Comparison of ENCODE assay signal across 1 cellular context in genomic region chr1:51878616-51879336, GRCh38.
TF ChIP-seq lines count a peak whose summit lies in the region.

A gene with protein sequence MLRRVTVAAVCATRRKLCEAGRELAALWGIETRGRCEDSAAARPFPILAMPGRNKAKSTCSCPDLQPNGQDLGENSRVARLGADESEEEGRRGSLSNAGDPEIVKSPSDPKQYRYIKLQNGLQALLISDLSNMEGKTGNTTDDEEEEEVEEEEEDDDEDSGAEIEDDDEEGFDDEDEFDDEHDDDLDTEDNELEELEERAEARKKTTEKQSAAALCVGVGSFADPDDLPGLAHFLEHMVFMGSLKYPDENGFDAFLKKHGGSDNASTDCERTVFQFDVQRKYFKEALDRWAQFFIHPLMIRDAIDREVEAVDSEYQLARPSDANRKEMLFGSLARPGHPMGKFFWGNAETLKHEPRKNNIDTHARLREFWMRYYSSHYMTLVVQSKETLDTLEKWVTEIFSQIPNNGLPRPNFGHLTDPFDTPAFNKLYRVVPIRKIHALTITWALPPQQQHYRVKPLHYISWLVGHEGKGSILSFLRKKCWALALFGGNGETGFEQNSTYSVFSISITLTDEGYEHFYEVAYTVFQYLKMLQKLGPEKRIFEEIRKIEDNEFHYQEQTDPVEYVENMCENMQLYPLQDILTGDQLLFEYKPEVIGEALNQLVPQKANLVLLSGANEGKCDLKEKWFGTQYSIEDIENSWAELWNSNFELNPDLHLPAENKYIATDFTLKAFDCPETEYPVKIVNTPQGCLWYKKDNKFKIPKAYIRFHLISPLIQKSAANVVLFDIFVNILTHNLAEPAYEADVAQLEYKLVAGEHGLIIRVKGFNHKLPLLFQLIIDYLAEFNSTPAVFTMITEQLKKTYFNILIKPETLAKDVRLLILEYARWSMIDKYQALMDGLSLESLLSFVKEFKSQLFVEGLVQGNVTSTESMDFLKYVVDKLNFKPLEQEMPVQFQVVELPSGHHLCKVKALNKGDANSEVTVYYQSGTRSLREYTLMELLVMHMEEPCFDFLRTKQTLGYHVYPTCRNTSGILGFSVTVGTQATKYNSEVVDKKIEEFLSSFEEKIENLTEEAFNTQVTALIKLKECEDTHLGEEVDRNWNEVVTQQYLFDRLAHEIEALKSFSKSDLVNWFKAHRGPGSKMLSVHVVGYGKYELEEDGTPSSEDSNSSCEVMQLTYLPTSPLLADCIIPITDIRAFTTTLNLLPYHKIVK (minus strand): TSS chr1:51878727. CDS start chr1:51878615, 112 bp downstream.

TF ChIP-seq in HepG2, 621 proteins besides CTCF, POLR2A, EP300 and RAD21 (continued from another document and continues in another):
- TF ChIP-seq RNF219 (CRISPR knock-in tag; IDR thresholded peaks at IDR 0.05), result peak; percentile 85; the same call in 1 of the 2 replicates
- peak; percentile 78; the same call in 1 of the 2 replicates for TF ChIP-seq ERF (CRISPR knock-in tag; IDR thresholded peaks at IDR 0.05)
- no peak for TF ChIP-seq ZBTB20 (CRISPR knock-in tag; IDR thresholded peaks at IDR 0.05; ENCODE audit: borderline replicate concordance, low read depth)
- no peak for TF ChIP-seq ZBTB37 (CRISPR knock-in tag; IDR thresholded peaks at IDR 0.05)
- TF ChIP-seq RBM39 (IDR thresholded peaks at IDR 0.05; ENCODE audit: low read depth, low read length, poor library complexity, severe bottlenecking), result no peak
- no peak for TF ChIP-seq ZNF337 (CRISPR knock-in tag; IDR thresholded peaks at IDR 0.05; ENCODE audit: borderline replicate concordance, low read depth)
- TF ChIP-seq RBAK (CRISPR knock-in tag; IDR thresholded peaks at IDR 0.05), result no peak
- TF ChIP-seq ZBTB44 (CRISPR knock-in tag; IDR thresholded peaks at IDR 0.05), result no peak
- peak; percentile 67; the same call in 1 of the 2 replicates for TF ChIP-seq NCOR1 (IDR thresholded peaks at IDR 0.05; ENCODE audit: borderline replicate concordance, low read length)
- peak; percentile 57 for TF ChIP-seq GABPA (IDR thresholded peaks at IDR 0.05; ENCODE audit: low read depth, low read length)
- peak; percentile 89 for TF ChIP-seq GABPA (CRISPR knock-in tag; IDR thresholded peaks at IDR 0.05; ENCODE audit: low read depth)
- TF ChIP-seq RCOR2 (CRISPR knock-in tag; IDR thresholded peaks at IDR 0.05), result no peak
- TF ChIP-seq LRRFIP1 (CRISPR knock-in tag; conservative IDR thresholded peaks at IDR 0.05), result no peak
- peak; percentile 66; the same call in 1 of the 2 replicates for TF ChIP-seq ZNF816 (CRISPR knock-in tag; IDR thresholded peaks at IDR 0.05; ENCODE audit: borderline replicate concordance)
- TF ChIP-seq ZNF451 (CRISPR knock-in tag; IDR thresholded peaks at IDR 0.05), result no peak
- TF ChIP-seq RFX1 (IDR thresholded peaks at IDR 0.05), result no peak
- no peak; the same call in 1 of the 2 replicates for TF ChIP-seq ZNF878 (CRISPR knock-in tag; IDR thresholded peaks at IDR 0.05)
- TF ChIP-seq AKAP8 (CRISPR knock-in tag; IDR thresholded peaks at IDR 0.05), result no peak
- TF ChIP-seq SP1 (IDR thresholded peaks at IDR 0.05), result no peak
- peak; percentile 97 for TF ChIP-seq SP1 (CRISPR knock-in tag; IDR thresholded peaks at IDR 0.05)
- peak; percentile 62; the same call in 1 of the 2 replicates for TF ChIP-seq ZBTB21 (CRISPR knock-in tag; IDR thresholded peaks at IDR 0.05)
- TF ChIP-seq FOXM1 (CRISPR knock-in tag; IDR thresholded peaks at IDR 0.05), result no peak
- TF ChIP-seq RFX5 (IDR thresholded peaks at IDR 0.05; ENCODE audit: low read depth, low read length), result peak; percentile 77
- no peak for TF ChIP-seq HNRNPUL1 (IDR thresholded peaks at IDR 0.05; ENCODE audit: low read depth, low read length)
- TF ChIP-seq ARNT (IDR thresholded peaks at IDR 0.05), result no peak
- no peak for TF ChIP-seq ISX (CRISPR knock-in tag; conservative IDR thresholded peaks at IDR 0.05)
- TF ChIP-seq, protein P1, sequence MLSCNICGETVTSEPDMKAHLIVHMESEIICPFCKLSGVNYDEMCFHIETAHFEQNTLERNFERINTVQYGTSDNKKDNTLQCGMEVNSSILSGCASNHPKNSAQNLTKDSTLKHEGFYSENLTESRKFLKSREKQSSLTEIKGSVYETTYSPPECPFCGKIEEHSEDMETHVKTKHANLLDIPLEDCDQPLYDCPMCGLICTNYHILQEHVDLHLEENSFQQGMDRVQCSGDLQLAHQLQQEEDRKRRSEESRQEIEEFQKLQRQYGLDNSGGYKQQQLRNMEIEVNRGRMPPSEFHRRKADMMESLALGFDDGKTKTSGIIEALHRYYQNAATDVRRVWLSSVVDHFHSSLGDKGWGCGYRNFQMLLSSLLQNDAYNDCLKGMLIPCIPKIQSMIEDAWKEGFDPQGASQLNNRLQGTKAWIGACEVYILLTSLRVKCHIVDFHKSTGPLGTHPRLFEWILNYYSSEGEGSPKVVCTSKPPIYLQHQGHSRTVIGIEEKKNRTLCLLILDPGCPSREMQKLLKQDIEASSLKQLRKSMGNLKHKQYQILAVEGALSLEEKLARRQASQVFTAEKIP (CRISPR knock-in tag; IDR thresholded peaks at IDR 0.05; ENCODE audit: borderline replicate concordance), result no peak
- TF ChIP-seq HDAC6 (IDR thresholded peaks at IDR 0.05; ENCODE audit: low read depth, low read length), result no peak
- peak; percentile 86 for TF ChIP-seq ZNF670 (CRISPR knock-in tag; IDR thresholded peaks at IDR 0.05; ENCODE audit: borderline replicate concordance)
- no peak for TF ChIP-seq ZNF326 (CRISPR knock-in tag; IDR thresholded peaks at IDR 0.05; ENCODE audit: borderline replicate concordance)
- TF ChIP-seq ZNF33A (CRISPR knock-in tag; IDR thresholded peaks at IDR 0.05; ENCODE audit: borderline replicate concordance), result no peak
- TF ChIP-seq SYNCRIP (IDR thresholded peaks at IDR 0.05; ENCODE audit: insufficient read depth, low read depth, low read length), result no peak
- TF ChIP-seq, protein P2, sequence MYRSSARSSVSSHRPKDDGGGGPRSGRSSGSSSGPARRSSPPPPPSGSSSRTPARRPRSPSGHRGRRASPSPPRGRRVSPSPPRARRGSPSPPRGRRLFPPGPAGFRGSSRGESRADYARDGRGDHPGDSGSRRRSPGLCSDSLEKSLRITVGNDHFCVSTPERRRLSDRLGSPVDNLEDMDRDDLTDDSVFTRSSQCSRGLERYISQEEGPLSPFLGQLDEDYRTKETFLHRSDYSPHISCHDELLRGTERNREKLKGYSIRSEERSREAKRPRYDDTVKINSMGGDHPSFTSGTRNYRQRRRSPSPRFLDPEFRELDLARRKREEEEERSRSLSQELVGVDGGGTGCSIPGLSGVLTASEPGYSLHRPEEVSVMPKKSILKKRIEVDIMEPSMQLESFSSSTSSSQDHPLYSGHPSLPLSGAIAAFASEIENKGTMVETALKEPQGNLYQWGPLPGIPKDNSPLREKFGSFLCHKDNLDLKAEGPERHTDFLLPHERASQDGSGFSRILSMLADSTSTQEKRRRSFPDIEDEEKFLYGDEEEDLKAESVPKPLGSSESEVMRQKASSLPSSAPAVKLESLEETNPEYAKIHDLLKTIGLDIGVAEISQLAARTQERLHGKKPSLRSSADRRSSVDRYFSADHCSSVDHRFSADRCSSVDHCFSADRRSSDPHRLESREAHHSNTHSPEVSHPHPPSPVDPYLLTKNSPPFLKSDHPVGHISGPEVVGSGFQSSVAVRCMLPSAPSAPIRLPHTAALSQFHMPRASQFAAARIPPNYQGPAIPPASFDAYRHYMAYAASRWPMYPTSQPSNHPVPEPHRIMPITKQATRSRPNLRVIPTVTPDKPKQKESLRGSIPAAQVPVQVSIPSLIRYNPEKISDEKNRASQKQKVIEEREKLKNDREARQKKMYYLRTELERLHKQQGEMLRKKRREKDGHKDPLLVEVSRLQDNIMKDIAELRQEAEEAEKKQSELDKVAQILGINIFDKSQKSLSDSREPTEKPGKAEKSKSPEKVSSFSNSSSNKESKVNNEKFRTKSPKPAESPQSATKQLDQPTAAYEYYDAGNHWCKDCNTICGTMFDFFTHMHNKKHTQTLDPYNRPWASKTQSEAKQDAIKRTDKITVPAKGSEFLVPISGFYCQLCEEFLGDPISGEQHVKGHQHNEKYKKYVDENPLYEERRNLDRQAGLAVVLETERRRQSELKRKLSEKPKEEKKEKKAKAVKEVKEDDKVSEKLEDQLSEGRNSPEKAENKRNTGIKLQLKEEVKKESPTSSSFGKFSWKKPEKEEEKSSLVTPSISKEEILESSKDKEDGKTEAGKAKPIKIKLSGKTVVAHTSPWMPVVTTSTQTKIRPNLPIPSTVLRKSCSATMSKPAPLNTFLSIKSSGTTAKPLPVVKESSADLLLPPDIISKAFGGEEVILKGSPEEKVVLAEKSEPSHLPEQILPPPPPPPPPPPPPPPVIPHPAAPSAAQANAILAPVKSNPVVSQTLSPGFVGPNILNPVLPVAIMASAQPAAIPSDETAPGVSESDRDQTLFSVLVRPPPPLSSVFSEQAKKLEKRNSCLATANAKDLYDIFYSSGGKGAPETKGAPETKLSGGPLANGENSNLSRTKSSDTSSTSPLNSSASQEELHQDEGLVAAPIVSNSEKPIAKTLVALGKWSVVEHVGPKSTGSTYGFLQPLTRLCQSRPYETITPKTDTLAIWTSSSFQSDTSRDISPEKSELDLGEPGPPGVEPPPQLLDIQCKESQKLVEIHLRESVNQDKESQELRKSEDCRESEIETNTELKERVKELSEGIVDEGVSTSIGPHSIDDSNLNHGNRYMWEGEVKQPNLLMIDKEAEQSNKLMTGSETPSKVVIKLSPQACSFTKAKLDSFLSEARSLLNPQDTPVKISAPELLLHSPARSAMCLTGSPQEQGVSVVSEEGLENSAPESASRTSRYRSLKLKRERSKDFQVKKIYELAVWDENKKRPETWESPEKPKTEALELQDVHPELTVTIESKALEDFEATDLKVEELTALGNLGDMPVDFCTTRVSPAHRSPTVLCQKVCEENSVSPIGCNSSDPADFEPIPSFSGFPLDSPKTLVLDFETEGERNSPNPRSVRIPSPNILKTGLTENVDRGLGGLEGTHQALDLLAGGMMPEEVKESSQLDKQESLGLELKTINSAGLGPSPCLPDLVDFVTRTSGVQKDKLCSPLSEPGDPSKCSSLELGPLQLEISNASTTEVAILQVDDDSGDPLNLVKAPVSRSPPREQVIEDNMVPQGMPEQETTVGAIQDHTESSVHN (CRISPR knock-in tag; IDR thresholded peaks at IDR 0.05), result no peak; the same call in 1 of the 2 replicates
- TF ChIP-seq ZNF629 (CRISPR knock-in tag; conservative IDR thresholded peaks at IDR 0.05), result no peak
- TF ChIP-seq TARDBP (CRISPR knock-in tag; IDR thresholded peaks at IDR 0.05), result peak; percentile 93
- TF ChIP-seq NPAS2 (CRISPR knock-in tag; IDR thresholded peaks at IDR 0.05; ENCODE audit: borderline replicate concordance), result no peak
- no peak for TF ChIP-seq ZFP62 (CRISPR knock-in tag; IDR thresholded peaks at IDR 0.05)
- TF ChIP-seq, protein P3, sequence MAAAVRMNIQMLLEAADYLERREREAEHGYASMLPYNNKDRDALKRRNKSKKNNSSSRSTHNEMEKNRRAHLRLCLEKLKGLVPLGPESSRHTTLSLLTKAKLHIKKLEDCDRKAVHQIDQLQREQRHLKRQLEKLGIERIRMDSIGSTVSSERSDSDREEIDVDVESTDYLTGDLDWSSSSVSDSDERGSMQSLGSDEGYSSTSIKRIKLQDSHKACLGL (CRISPR knock-in tag; IDR thresholded peaks at IDR 0.05), result no peak
- no peak for TF ChIP-seq SATB2 (CRISPR knock-in tag; IDR thresholded peaks at IDR 0.05)
- TF ChIP-seq TBL1XR1 (IDR thresholded peaks at IDR 0.05; ENCODE audit: borderline replicate concordance, low read length, partially characterized antibody), result peak; percentile 46
- no peak for TF ChIP-seq NCOA5 (CRISPR knock-in tag; IDR thresholded peaks at IDR 0.05)
